In the genomic region with DNA sequence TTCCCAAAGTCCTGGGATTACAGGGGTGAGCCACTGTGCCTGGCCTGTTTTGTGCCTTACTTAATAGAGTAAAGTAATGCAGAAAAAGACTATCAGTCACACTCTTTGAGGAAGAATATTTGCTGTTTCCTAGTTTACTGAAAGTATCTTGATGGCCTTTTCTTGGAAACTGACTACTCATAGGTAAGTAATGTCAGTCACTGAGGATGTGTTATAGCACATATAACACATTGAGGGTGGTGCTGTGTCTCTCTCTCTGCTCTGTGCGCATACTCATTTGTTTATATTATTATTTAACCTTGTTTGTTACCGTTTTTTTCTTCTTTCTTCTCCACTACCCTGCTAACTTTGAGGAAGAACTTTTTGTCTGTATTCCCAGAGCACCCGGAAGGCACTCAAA, we compare ENCODE assay signal across 5 cellular contexts.
A peak's percentile ranks its signal among the peaks of the same experiment; 100 is the strongest.
DNase-seq lines count a peak whose midpoint lies in the region; ATAC-seq and TF ChIP-seq lines count a peak whose summit lies in the region.
"Not testable (repeated sequence)": the region's sequence is repeated elsewhere in the genome, so short reads cannot be mapped to it uniquely, and the experiment has no call there.

No MANE protein-coding gene starts in this region.

- not testable (repeated sequence) for H3K27ac Mint-ChIP-seq in activated CD4-positive, alpha-beta T cell treated with anti-CD3 and anti-CD28 coated beads for 36 hours; activated T-helper 17 cell treated with anti-CD3 and anti-CD28 coated beads, Interleukin-2, amount 50 U/mL, for 72 hours; stimulated activated effector memory CD8-positive, alpha-beta T cell treated with anti-CD3 and anti-CD28 coated beads, Interleukin-12 subunit alpha, Interleukin-12 subunit beta, amount 100 ng/mL, for 72 hours

- H3K9me3 Mint-ChIP-seq in activated CD4-positive, alpha-beta T cell treated with anti-CD3 and anti-CD28 coated beads for 36 hours (ENCODE audit: low read depth); activated T-helper 17 cell treated with anti-CD3 and anti-CD28 coated beads, Interleukin-2, amount 50 U/mL, for 72 hours; stimulated activated effector memory CD8-positive, alpha-beta T cell treated with anti-CD3 and anti-CD28 coated beads, Interleukin-12 subunit alpha, Interleukin-12 subunit beta, amount 100 ng/mL, for 72 hours: not testable (repeated sequence)

- POLR2A ChIA-PET in activated CD4-positive, alpha-beta T cell treated with anti-CD3 and anti-CD28 coated beads for 36 hours (lab: Charles Lee) = not testable (repeated sequence)

- peak; percentile 58 for ATAC-seq in activated CD4-positive, alpha-beta T cell treated with anti-CD3 and anti-CD28 coated beads for 36 hours
- peak; percentile 57 for ATAC-seq in activated T-helper 17 cell treated with anti-CD3 and anti-CD28 coated beads, Interleukin-2, amount 50 U/mL, for 72 hours (replicated peaks)
- not testable (repeated sequence) for ATAC-seq in Right ventricle myocardium superior (ENCODE audit: poor library complexity)
- peak; percentile 80 for ATAC-seq in stimulated activated effector memory CD8-positive, alpha-beta T cell treated with anti-CD3 and anti-CD28 coated beads, Interleukin-12 subunit alpha, Interleukin-12 subunit beta, amount 100 ng/mL, for 72 hours

- not testable (repeated sequence) for TF ChIP-seq CTCF in parathyroid adenoma (IDR thresholded peaks at IDR 0.05)

- H3K4me3 Mint-ChIP-seq in activated CD4-positive, alpha-beta T cell treated with anti-CD3 and anti-CD28 coated beads for 36 hours; activated T-helper 17 cell treated with anti-CD3 and anti-CD28 coated beads, Interleukin-2, amount 50 U/mL, for 72 hours; stimulated activated effector memory CD8-positive, alpha-beta T cell treated with anti-CD3 and anti-CD28 coated beads, Interleukin-12 subunit alpha, Interleukin-12 subunit beta, amount 100 ng/mL, for 72 hours: not testable (repeated sequence)

- CTCF ChIA-PET in activated CD4-positive, alpha-beta T cell treated with anti-CD3 and anti-CD28 coated beads for 36 hours (lab: Charles Lee) = not testable (repeated sequence)

- not testable (repeated sequence) for H3K36me3 Mint-ChIP-seq in activated CD4-positive, alpha-beta T cell treated with anti-CD3 and anti-CD28 coated beads for 36 hours (ENCODE audit: low read depth); activated T-helper 17 cell treated with anti-CD3 and anti-CD28 coated beads, Interleukin-2, amount 50 U/mL, for 72 hours (ENCODE audit: low read depth); stimulated activated effector memory CD8-positive, alpha-beta T cell treated with anti-CD3 and anti-CD28 coated beads, Interleukin-12 subunit alpha, Interleukin-12 subunit beta, amount 100 ng/mL, for 72 hours

- H3K4me3 ChIP-seq in parathyroid adenoma (ENCODE audit: low read depth, low read length) = not testable (repeated sequence)

- H3K9ac ChIP-seq in parathyroid adenoma = not testable (repeated sequence)

- DNase-seq in activated CD4-positive, alpha-beta T cell treated with anti-CD3 and anti-CD28 coated beads for 36 hours; stimulated activated effector memory CD8-positive, alpha-beta T cell treated with anti-CD3 and anti-CD28 coated beads, Interleukin-12 subunit alpha, Interleukin-12 subunit beta, amount 100 ng/mL, for 72 hours (ENCODE audit: low spot score in 2 of 2): not testable (repeated sequence)
- peak; percentile 10 for DNase-seq in Right ventricle myocardium superior

- intact Hi-C loops in activated CD4-positive, alpha-beta T cell treated with anti-CD3 and anti-CD28 coated beads for 36 hours (cut with DNase I, micrococcal nuclease); Right ventricle myocardium superior (cut with DNase I): not testable (repeated sequence)

- H3K27ac ChIP-seq in parathyroid adenoma = peak overlapping the region; percentile 49

- not testable (repeated sequence) for H3K4me1 ChIP-seq in parathyroid adenoma

- not testable (repeated sequence) for H2AFZ ChIP-seq in parathyroid adenoma

- not testable (repeated sequence) for H3K27me3 ChIP-seq in parathyroid adenoma (ENCODE audit: control insufficient read depth, insufficient read depth, low read length)

- not testable (repeated sequence) for H3K36me3 ChIP-seq in parathyroid adenoma (ENCODE audit: control insufficient read depth, insufficient read depth, low read length)

- H3K27me3 Mint-ChIP-seq in activated CD4-positive, alpha-beta T cell treated with anti-CD3 and anti-CD28 coated beads for 36 hours; activated T-helper 17 cell treated with anti-CD3 and anti-CD28 coated beads, Interleukin-2, amount 50 U/mL, for 72 hours: not testable (repeated sequence)

- not testable (repeated sequence) for H3K79me2 ChIP-seq in parathyroid adenoma

- H3K4me2 ChIP-seq in parathyroid adenoma (ENCODE audit: low read length) = not testable (repeated sequence)

- H3K4me1 Mint-ChIP-seq in activated CD4-positive, alpha-beta T cell treated with anti-CD3 and anti-CD28 coated beads for 36 hours; activated T-helper 17 cell treated with anti-CD3 and anti-CD28 coated beads, Interleukin-2, amount 50 U/mL, for 72 hours; stimulated activated effector memory CD8-positive, alpha-beta T cell treated with anti-CD3 and anti-CD28 coated beads, Interleukin-12 subunit alpha, Interleukin-12 subunit beta, amount 100 ng/mL, for 72 hours: not testable (repeated sequence)

- H3K9me3 ChIP-seq in parathyroid adenoma (ENCODE audit: control insufficient read depth, low read length) = not testable (repeated sequence)
